In the genomic region with DNA sequence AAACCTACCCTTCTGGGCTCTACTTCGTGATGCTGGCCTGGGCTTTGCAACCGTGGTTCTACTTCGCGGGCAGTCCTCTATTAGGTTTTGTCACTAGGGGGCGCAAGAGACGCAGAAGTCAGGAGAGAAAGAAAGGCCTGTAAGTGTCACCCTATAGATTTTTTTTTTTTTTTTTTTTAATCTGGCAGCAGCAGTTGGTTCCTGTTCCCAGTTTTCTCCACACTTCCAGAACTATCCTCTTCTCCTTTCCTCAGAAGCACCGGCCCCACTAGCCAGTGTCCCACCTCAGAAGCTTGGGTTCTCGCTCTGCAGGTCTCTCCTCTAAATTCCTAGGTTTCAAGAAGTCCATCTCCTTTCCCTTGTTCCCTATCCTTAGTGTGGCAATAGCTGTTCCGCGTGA, we compare ENCODE assay signal across 6 cellular contexts. TPM values are rescaled to one million over a fixed set of nuclear protein-coding genes. Genes with fewer than 3 reads are reported as not detected.
A peak's percentile ranks its signal among the peaks of the same experiment; 100 is the strongest.
DNase-seq lines count a peak whose midpoint lies in the region; ATAC-seq and TF ChIP-seq lines count a peak whose summit lies in the region.

No MANE protein-coding gene starts in this region.

- H3K27me3 Mint-ChIP-seq in activated T-cell treated with anti-CD3 and anti-CD28 coated beads, Interleukin-2, amount 50 U/mL, for 24 hours = peaks cover 40% of the 10 kb centered on the region

- H3K4me3 Mint-ChIP-seq in activated T-cell treated with anti-CD3 and anti-CD28 coated beads, Interleukin-2, amount 50 U/mL, for 24 hours = no peak overlapping the region

- peak; percentile 82 for TF ChIP-seq CTCF in GM12864 (IDR thresholded peaks at IDR 0.05; ENCODE audit: low read depth, low read length, missing control alignments)

- H3K4me3 ChIP-seq in GM12864 (ENCODE audit: low read depth, low read length) = no peak overlapping the region

- DNase-seq in GM12864 (ENCODE audit: low read depth) = peak; percentile 5
- DNase-seq in NCI-H187 treated with DMSO at 0.1 percent for 48 hours (lab: John Stamatoyannopoulos, UW) = peak; percentile 28
- peak; percentile 46 for DNase-seq in activated T-cell treated with anti-CD3 and anti-CD28 coated beads, Interleukin-2, amount 50 U/mL, for 24 hours
- DNase-seq in left colon = peak in 1 of 2 donors; percentile 46
- no peak for DNase-seq in GOT3 (lab: John Stamatoyannopoulos, UW)

- intact Hi-C loops in left colon (cut with DNase I, micrococcal nuclease) = no loop called here

- no peaks in the 10 kb centered on the region for H3K36me3 Mint-ChIP-seq in activated T-cell treated with anti-CD3 and anti-CD28 coated beads, Interleukin-2, amount 50 U/mL, for 24 hours (ENCODE audit: low read depth)

- no peaks in the 10 kb centered on the region for H3K9me3 Mint-ChIP-seq in activated T-cell treated with anti-CD3 and anti-CD28 coated beads, Interleukin-2, amount 50 U/mL, for 24 hours

- no peak overlapping the region for H3K27ac Mint-ChIP-seq in activated T-cell treated with anti-CD3 and anti-CD28 coated beads, Interleukin-2, amount 50 U/mL, for 24 hours

- peaks cover 2% of the 10 kb centered on the region for H3K4me1 Mint-ChIP-seq in activated T-cell treated with anti-CD3 and anti-CD28 coated beads, Interleukin-2, amount 50 U/mL, for 24 hours (ENCODE audit: low read depth)

- ATAC-seq in left colon = peak; percentile 48
- no peak for ATAC-seq in GM21723 (IDR thresholded peaks at IDR 0.05; ENCODE audit: unreplicated experiment)

RNA-seq across cellular contexts. Expression of gene LCE2D, which starts 9.1 kb away (rescaled TPM):
- total RNA-seq in left colon = not detected

RNA-seq across cellular contexts. Expression of gene LCE2C, which starts 21.0 kb away (rescaled TPM):
- not detected for total RNA-seq in left colon

RNA-seq across cellular contexts. Expression of gene LCE3A, which starts 31.2 kb away (rescaled TPM):
- not detected for total RNA-seq in left colon

RNA-seq across cellular contexts. Expression of gene LCE2B, which starts 31.8 kb away (rescaled TPM):
- total RNA-seq in left colon = not detected

RNA-seq across cellular contexts. Expression of gene LCE3B, which starts 40.5 kb away (rescaled TPM):
- not detected for total RNA-seq in left colon
